In the genomic region with DNA sequence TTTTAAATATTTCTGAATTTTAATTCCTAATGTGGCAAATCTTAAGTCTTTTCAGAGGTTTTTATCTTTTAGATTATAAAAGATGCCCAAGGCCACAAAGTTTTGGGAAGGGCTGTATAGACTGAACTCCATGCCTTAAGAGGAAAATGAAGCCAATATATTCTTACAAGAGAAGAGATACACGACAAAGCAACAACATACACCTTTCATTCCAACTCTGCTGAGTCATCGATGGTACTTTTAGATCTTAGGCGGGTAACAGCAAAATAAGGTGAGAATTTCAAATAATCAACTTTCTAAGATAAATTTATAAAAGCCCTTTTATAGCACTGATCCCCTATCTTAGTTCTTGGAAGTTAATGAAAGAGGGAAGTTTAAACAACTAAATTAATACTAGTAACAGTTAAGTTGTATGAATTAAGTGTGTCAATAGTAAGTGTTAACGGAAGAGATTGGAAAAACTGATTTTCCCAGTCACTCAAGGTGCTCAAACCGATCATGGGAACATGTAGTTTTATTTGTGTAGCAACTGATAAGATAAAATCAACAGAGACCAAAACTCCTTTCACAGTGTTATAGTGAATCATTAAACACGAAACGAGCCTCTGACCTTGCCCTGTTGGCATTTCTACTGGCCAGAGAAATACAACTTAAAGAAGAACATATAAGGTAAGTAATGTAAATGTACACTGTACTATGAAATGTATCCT, we compare ENCODE assay signal across 1 cellular context.
TF ChIP-seq lines count a peak whose summit lies in the region.

No MANE protein-coding gene starts in this region.

TF ChIP-seq in HepG2, 621 proteins besides CTCF, POLR2A, EP300 and RAD21 (continued from another document):
- TF ChIP-seq, protein P1, sequence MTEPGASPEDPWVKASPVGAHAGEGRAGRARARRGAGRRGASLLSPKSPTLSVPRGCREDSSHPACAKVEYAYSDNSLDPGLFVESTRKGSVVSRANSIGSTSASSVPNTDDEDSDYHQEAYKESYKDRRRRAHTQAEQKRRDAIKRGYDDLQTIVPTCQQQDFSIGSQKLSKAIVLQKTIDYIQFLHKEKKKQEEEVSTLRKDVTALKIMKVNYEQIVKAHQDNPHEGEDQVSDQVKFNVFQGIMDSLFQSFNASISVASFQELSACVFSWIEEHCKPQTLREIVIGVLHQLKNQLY (CRISPR knock-in tag; IDR thresholded peaks at IDR 0.05): peak; percentile 27; the same call in 1 of the 2 replicates
- TF ChIP-seq NFE2L2 (IDR thresholded peaks at IDR 0.05; ENCODE audit: low read length): peak; percentile 76
- no peak for TF ChIP-seq ATF7 (IDR thresholded peaks at IDR 0.05)
- TF ChIP-seq ATF7 (CRISPR knock-in tag; IDR thresholded peaks at IDR 0.05): no peak
- no peak for TF ChIP-seq JARID2 (CRISPR knock-in tag; IDR thresholded peaks at IDR 0.05; ENCODE audit: insufficient replicate concordance)
